Comparison of ENCODE assay signal across 16 cellular contexts in the genomic region with DNA sequence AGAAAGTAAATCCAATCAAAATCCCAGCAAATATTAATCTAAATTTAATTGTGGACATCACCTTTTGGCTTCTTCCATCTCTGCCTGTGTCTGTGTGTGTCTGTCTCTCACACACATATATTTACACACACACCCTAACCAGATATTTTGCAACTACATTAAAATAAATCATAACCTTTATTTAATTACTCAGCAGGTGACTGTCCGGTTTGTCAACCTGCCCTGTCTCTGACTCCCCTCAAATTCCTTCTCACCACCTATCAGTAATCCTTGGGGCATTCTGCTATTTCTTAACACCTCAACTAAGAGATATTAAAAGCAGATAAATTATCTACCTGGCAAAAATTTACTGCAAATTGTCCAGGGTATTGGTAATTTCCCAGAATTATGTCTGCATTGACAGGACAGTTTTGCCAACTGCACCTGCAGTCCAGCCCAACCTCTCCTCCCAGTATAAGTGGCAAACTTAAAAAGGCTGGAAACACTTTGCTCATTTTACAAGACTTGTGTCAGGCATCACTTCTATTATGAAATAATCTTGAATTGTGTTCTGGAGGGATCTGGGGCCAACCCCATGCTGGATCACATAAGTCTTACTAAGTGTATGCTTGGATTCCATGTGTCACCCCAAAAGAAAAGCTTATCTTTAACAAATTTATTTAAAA.
A peak's percentile ranks its signal among the peaks of the same experiment; 100 is the strongest.
DNase-seq lines count a peak whose midpoint lies in the region; ATAC-seq and TF ChIP-seq lines count a peak whose summit lies in the region.
"Had no signal": no experiment of that assay in that cellular context is flagged by ENCODE, and none has a peak within 500 bp of the region (broad histone marks: within the 10 kb centered on the region; RNA-seq: fewer than 3 reads in every experiment).

No MANE protein-coding gene starts in this region.

- CTCF ChIA-PET in PC-3 (lab: Charles Lee) = interaction anchor here (0.7 kb wide), 1 partner anchor 75 kb away, joined by 4 read pairs; no protein-coding TSS in a partner anchor

- peaks cover 4% of the 10 kb centered on the region; the same call in 1 of the 2 replicates for H4K20me1 ChIP-seq in PC-3 (ENCODE audit: low read length)

- no peaks in the 10 kb centered on the region for H3F3A ChIP-seq in PC-3 (ENCODE audit: low read length, unreplicated experiment)

- no peak overlapping the region for H3K4me3 ChIP-seq in PC-3 (ENCODE audit: low read length)
- H3K4me3 ChIP-seq: SJCRH30 had no signal

- no peaks in the 10 kb centered on the region for H3K27me3 ChIP-seq in PC-3 (ENCODE audit: low read length)
- H3K27me3 ChIP-seq: SJCRH30 had no signal

- no peaks in the 10 kb centered on the region for H3K79me2 ChIP-seq in PC-3 (ENCODE audit: low read length)

- H3K27me3 Mint-ChIP-seq in activated naive CD4-positive, alpha-beta T cell treated with anti-CD3 and anti-CD28 coated beads, Interleukin-2, amount 50 U/mL, for 24 hours = no peaks in the 10 kb centered on the region
- no peaks in the 10 kb centered on the region for H3K27me3 Mint-ChIP-seq in HFFc6 (ENCODE audit: insufficient read depth)
- H3K27me3 Mint-ChIP-seq: IgD-negative memory B cell had no signal

- H3K4me1 ChIP-seq in PC-3 (ENCODE audit: insufficient read depth, low read length) = peaks cover 14% of the 10 kb centered on the region
- H3K4me1 ChIP-seq: SJCRH30 had no signal

- no peak overlapping the region for H3K9ac ChIP-seq in PC-3 (ENCODE audit: low read length)

- no peaks in the 10 kb centered on the region for H3K9me3 Mint-ChIP-seq in activated naive CD4-positive, alpha-beta T cell treated with anti-CD3 and anti-CD28 coated beads, Interleukin-2, amount 50 U/mL, for 24 hours
- no peaks in the 10 kb centered on the region for H3K9me3 Mint-ChIP-seq in HFFc6
- H3K9me3 Mint-ChIP-seq: H9, IgD-negative memory B cell had no signal

- H3K9me2 ChIP-seq in PC-3 (replicated peaks; ENCODE audit: low read length) = no peaks in the 10 kb centered on the region

- no peak overlapping the region for H3K27ac Mint-ChIP-seq in activated naive CD4-positive, alpha-beta T cell treated with anti-CD3 and anti-CD28 coated beads, Interleukin-2, amount 50 U/mL, for 24 hours
- no peak overlapping the region for H3K27ac Mint-ChIP-seq in HFFc6
- H3K27ac Mint-ChIP-seq: H9, IgD-negative memory B cell had no signal

- no peaks in the 10 kb centered on the region for H3K36me3 ChIP-seq in PC-3 (ENCODE audit: low read depth, low read length)
- H3K36me3 ChIP-seq: SJCRH30 had no signal

- POLR2A ChIA-PET in PC-3 (lab: Charles Lee; ENCODE audit: unreplicated experiment) = no interaction called here

- BruUV-seq in PC-3 (replicated peaks; lab: Mats Ljungman, UMichigan) = no TSS peak

- peak overlapping the region; percentile 47 for H3K4me3 Mint-ChIP-seq in activated naive CD4-positive, alpha-beta T cell treated with anti-CD3 and anti-CD28 coated beads, Interleukin-2, amount 50 U/mL, for 24 hours
- H3K4me3 Mint-ChIP-seq in HFFc6 = no peak overlapping the region
- H3K4me3 Mint-ChIP-seq: H9, IgD-negative memory B cell had no signal

- intact Hi-C loops in PC-3 (cut with micrococcal nuclease) = no loop called here

- DNase-seq in activated naive CD4-positive, alpha-beta T cell (lab: John Stamatoyannopoulos, UW) = no peak
- DNase-seq in PC-3 = peak; percentile 62
- peak; percentile 24 for DNase-seq in epithelial cell of prostate (ENCODE audit: low read depth, low spot score)
- no peak for DNase-seq in HFFc6
- DNase-seq in NOMO-1 (lab: John Stamatoyannopoulos, UW; ENCODE audit: unreplicated experiment in 2 of 2) = no peak
- DNase-seq in NCI-H446 treated with DMSO at 0.1 percent for 48 hours (lab: John Stamatoyannopoulos, UW) = no peak
- DNase-seq: H9, NCI-H187 treated with DMSO at 0.1 percent for 48 hours, NCI-H2171 treated with DMSO at 0.1 percent for 48 hours, NCI-H510A, RPMI8226, SJCRH30 had no signal

- H3K27ac ChIP-seq in PC-3 (ENCODE audit: low read length) (no peak overlapping the region), epithelial cell of prostate (peak overlapping the region; percentile 6)
- H3K27ac ChIP-seq: C4-2B, HL-60, SJCRH30 had no signal

- H3K36me3 Mint-ChIP-seq in activated naive CD4-positive, alpha-beta T cell treated with anti-CD3 and anti-CD28 coated beads, Interleukin-2, amount 50 U/mL, for 24 hours = peaks cover 3% of the 10 kb centered on the region
- no peaks in the 10 kb centered on the region for H3K36me3 Mint-ChIP-seq in HFFc6 (ENCODE audit: low read depth)
- H3K36me3 Mint-ChIP-seq: IgD-negative memory B cell had no signal

- peaks cover 25% of the 10 kb centered on the region for H3K4me1 Mint-ChIP-seq in activated naive CD4-positive, alpha-beta T cell treated with anti-CD3 and anti-CD28 coated beads, Interleukin-2, amount 50 U/mL, for 24 hours
- H3K4me1 Mint-ChIP-seq in HFFc6 (ENCODE audit: low read depth) = peaks cover 13% of the 10 kb centered on the region; the same call in 1 of the 2 replicates

- H3K4me2 ChIP-seq in PC-3 (ENCODE audit: low read length) = peak overlapping the region; percentile 46

- TF ChIP-seq CTCF in PC-3 (conservative IDR thresholded peaks at IDR 0.05; ENCODE audit: low read depth, low read length) (no peak), HFFc6 (IDR thresholded peaks at IDR 0.05) (no peak)

- H3K9me3 ChIP-seq in PC-3 (ENCODE audit: low read length) = no peaks in the 10 kb centered on the region
- H3K9me3 ChIP-seq: SJCRH30 had no signal

- peak; percentile 68 for ATAC-seq in PC-3

- H2AFZ ChIP-seq in PC-3 (ENCODE audit: low read length) = no peak overlapping the region

Comparison
In these comparisons a context has a peak if more than half of its experiments do, and no peak if none do; other contexts are left out.
1. DNase-seq: peak in PC-3 (single experiment) and epithelial cell of prostate (single experiment); none in activated naive CD4-positive, alpha-beta T cell (0 of 4), HFFc6 (single experiment), NOMO-1 (0 of 2) and NCI-H446 treated with DMSO at 0.1 percent for 48 hours (single experiment).